ENCODE assay signal across 8 cellular contexts in genomic region chr3:139388961-139389551, GRCh38. TPM values are rescaled to one million over a fixed set of nuclear protein-coding genes. Genes with fewer than 3 reads are reported as not detected.
DNase-seq lines count a peak whose midpoint lies in the region; ATAC-seq and TF ChIP-seq lines count a peak whose summit lies in the region.

No MANE protein-coding gene starts in this region.

- POLR2A ChIA-PET in activated CD4-positive, alpha-beta T cell treated with anti-CD3 and anti-CD28 coated beads, Interleukin-2, amount 10 ng/mL, durations not matched to agents 7 days and 5 days (lab: Charles Lee) = no interaction called here

- peak overlapping the region; percentile 96 for H3K4me3 ChIP-seq in fibroblast of pulmonary artery (replicated peaks; ENCODE audit: low read depth, low read length)
- peak overlapping the region; percentile 88 to 98 for H3K4me3 ChIP-seq in prostate gland

- no peaks in the 10 kb centered on the region for H3K9me3 ChIP-seq in prostate gland

- CTCF ChIA-PET in activated CD4-positive, alpha-beta T cell treated with anti-CD3 and anti-CD28 coated beads, Interleukin-2, amount 10 ng/mL, durations not matched to agents 7 days and 5 days (lab: Charles Lee) = interaction anchor here (0.7 kb wide), 1 partner anchor 10 kb away, joined by 3 read pairs; no protein-coding TSS in a partner anchor

- TF ChIP-seq POLR2A in prostate gland (IDR thresholded peaks at IDR 0.05) = no peak

- H3K27ac ChIP-seq in 22Rv1 (peak overlapping the region; percentile 95), prostate gland (peak overlapping the region; percentile 95 to 97)

- WGBS in prostate gland = 1% methylated on average over 19 of the region's 21 CpGs

- ATAC-seq in GM18520 (IDR thresholded peaks at IDR 0.05; ENCODE audit: unreplicated experiment) = peak; percentile 14
- ATAC-seq in HG03378 (IDR thresholded peaks at IDR 0.05; ENCODE audit: unreplicated experiment) = peak; percentile 3

- H3K4me1 ChIP-seq in prostate gland (replicated peaks) = no peaks in the 10 kb centered on the region

- no peaks in the 10 kb centered on the region for H3K36me3 ChIP-seq in prostate gland

- peak overlapping the region; percentile 93 for H3K4me3 Mint-ChIP-seq in activated CD4-positive, alpha-beta T cell treated with anti-CD3 and anti-CD28 coated beads, Interleukin-2, amount 10 ng/mL, durations not matched to agents 7 days and 5 days

- peak; percentile 38 for DNase-seq in activated CD4-positive, alpha-beta T cell treated with anti-CD3 and anti-CD28 coated beads, Interleukin-2, amount 10 ng/mL, durations not matched to agents 7 days and 5 days
- DNase-seq in fibroblast of pulmonary artery (ENCODE audit: low read depth) = peak; percentile 9
- DNase-seq in prostate gland (ENCODE audit: low spot score) = no peak
- no peak for DNase-seq in kidney glomerular epithelial cell (lab: John Stamatoyannopoulos, UW)
- DNase-seq in foreskin melanocyte = no peak

- H3K27me3 Mint-ChIP-seq in activated CD4-positive, alpha-beta T cell treated with anti-CD3 and anti-CD28 coated beads, Interleukin-2, amount 10 ng/mL, durations not matched to agents 7 days and 5 days = no peaks in the 10 kb centered on the region

- H3K4me1 Mint-ChIP-seq in activated CD4-positive, alpha-beta T cell treated with anti-CD3 and anti-CD28 coated beads, Interleukin-2, amount 10 ng/mL, durations not matched to agents 7 days and 5 days = peaks cover 43% of the 10 kb centered on the region

- intact Hi-C loops in prostate gland (cut with DNase I) = no loop called here

- TF ChIP-seq CTCF in 22Rv1 (IDR thresholded peaks at IDR 0.05) (no peak), fibroblast of pulmonary artery (IDR thresholded peaks at IDR 0.05; ENCODE audit: low read length, missing control alignments) (no peak), prostate gland (IDR thresholded peaks at IDR 0.05) (no peak)

- no peaks in the 10 kb centered on the region for H3K9me3 Mint-ChIP-seq in activated CD4-positive, alpha-beta T cell treated with anti-CD3 and anti-CD28 coated beads, Interleukin-2, amount 10 ng/mL, durations not matched to agents 7 days and 5 days

- H3K36me3 Mint-ChIP-seq in activated CD4-positive, alpha-beta T cell treated with anti-CD3 and anti-CD28 coated beads, Interleukin-2, amount 10 ng/mL, durations not matched to agents 7 days and 5 days (ENCODE audit: low read depth) = peaks cover 6% of the 10 kb centered on the region

- H3K27me3 ChIP-seq in prostate gland (replicated peaks; ENCODE audit: insufficient read depth) = no peaks in the 10 kb centered on the region

- peak overlapping the region; percentile 91 for H3K27ac Mint-ChIP-seq in activated CD4-positive, alpha-beta T cell treated with anti-CD3 and anti-CD28 coated beads, Interleukin-2, amount 10 ng/mL, durations not matched to agents 7 days and 5 days

RNA-seq across cellular contexts. Expression of gene COPB2, which starts 0.4 kb away (rescaled TPM):
- total RNA-seq in activated CD4-positive, alpha-beta T cell treated with anti-CD3 and anti-CD28 coated beads, Interleukin-2, amount 10 ng/mL, durations not matched to agents 7 days and 5 days = 100 to 1,000 TPM in 1 of 2 experiments, 10 to 100 TPM in 1; 92.2 to 101 TPM
- 100 to 1,000 TPM in 1 of 2 donors, 10 to 100 TPM in 1; 76.5 to 137 TPM for total RNA-seq in prostate gland

RNA-seq across cellular contexts. Expression of gene MRPS22, which starts 45.2 kb away (rescaled TPM):
- 10 to 100 TPM; 36.2 to 41.8 TPM for total RNA-seq in activated CD4-positive, alpha-beta T cell treated with anti-CD3 and anti-CD28 coated beads, Interleukin-2, amount 10 ng/mL, durations not matched to agents 7 days and 5 days
- 10 to 100 TPM; 34.1 to 37.8 TPM for total RNA-seq in prostate gland

Comparison
In these comparisons a context has a peak if more than half of its experiments do, and no peak if none do; other contexts are left out.
1. DNase-seq: peak in activated CD4-positive, alpha-beta T cell treated with anti-CD3 and anti-CD28 coated beads, Interleukin-2, amount 10 ng/mL, durations not matched to agents 7 days and 5 days (single experiment) and fibroblast of pulmonary artery (single experiment); none in prostate gland (single experiment), kidney glomerular epithelial cell (single experiment) and foreskin melanocyte (single experiment).